In the genomic region with DNA sequence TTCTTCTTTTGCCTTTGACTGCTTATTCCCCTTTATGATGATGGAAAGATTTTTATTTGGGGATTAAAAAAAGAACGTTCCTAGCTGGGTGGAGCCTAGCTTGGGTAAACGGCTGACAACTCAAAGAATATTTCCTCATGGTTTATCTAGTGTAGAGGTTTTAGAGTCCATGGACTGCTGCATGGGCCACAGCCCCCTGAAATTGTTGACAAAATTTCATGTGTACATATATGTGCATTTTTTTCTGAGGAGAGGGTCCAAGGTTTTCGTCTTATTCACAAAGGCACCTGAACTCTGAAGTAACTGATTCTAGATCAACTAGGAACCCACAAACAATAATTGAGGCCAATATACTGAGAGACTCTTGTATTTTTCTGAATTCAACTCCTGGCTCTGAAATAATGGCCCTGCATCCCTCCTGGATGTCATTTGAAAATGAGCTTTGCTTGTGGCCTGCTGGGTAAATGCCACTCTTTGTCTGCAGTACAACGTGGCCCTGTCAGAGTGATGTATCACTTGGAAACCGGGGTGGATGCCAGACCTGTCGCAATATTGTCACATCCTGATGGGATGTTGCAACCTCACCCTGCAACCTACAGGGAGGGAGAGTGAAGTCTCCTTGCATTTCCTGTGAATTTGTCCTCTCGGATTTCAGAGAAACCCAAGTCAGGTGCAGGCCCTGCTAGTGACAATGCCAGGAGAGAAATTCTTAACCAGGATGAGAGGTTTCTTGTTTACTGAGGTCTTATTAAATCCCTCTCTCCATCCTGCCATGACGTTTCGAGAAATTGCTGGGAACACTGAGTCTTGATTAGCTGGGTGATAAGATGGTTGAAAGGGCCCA, we compare ENCODE assay signal across 10 cellular contexts. TPM values are rescaled to one million over a fixed set of nuclear protein-coding genes. Genes with fewer than 3 reads are reported as not detected.
DNase-seq lines count a peak whose midpoint lies in the region; FAIRE-seq and TF ChIP-seq lines count a peak whose summit lies in the region.
"Had no signal": no experiment of that assay in that cellular context is flagged by ENCODE, and none has a peak within 500 bp of the region (broad histone marks: within the 10 kb centered on the region; RNA-seq: fewer than 3 reads in every experiment).

No MANE protein-coding gene starts in this region.

- peak overlapping the region; percentile 26 to 62 for H3K27ac ChIP-seq in kidney (ENCODE audit: low read depth in 2 of 2, low read length in 2 of 2)
- H3K27ac ChIP-seq in vagina = peak overlapping the region; percentile 74

- TF ChIP-seq CTCF in kidney (IDR thresholded peaks at IDR 0.05; ENCODE audit: borderline replicate concordance, extremely low read depth, insufficient read depth) (no peak), vagina (IDR thresholded peaks at IDR 0.05) (no peak)

- peak overlapping the region in 1 of 2 donors; percentile 8 for H3K9ac ChIP-seq in kidney (ENCODE audit: low read length in 2 of 2)

- H3K4me1 ChIP-seq in kidney (ENCODE audit: control insufficient read depth in 1 of 2, insufficient read depth in 1 of 2, low read depth in 1 of 2, low read length in 2 of 2) = no peaks in the 10 kb centered on the region
- peaks cover 32% of the 10 kb centered on the region for H3K4me1 ChIP-seq in vagina

- peak; percentile 25 for DNase-seq in stimulated activated CD4-positive, alpha-beta T cell treated with anti-CD3 and anti-CD28 coated beads, Interleukin-1b, Interleukin-23, amount 100 ng/mL, for 48 hours
- no peak for DNase-seq in stimulated activated CD4-positive, alpha-beta T cell treated with anti-CD3 and anti-CD28 coated beads, Interleukin-4, amount 100 ng/mL, for 4 hours
- DNase-seq in UCSD-AML1 (lab: John Stamatoyannopoulos, UW; ENCODE audit: unreplicated experiment) (peak; percentile 21), kidney (no peak), vagina (ENCODE audit: extremely low spot score in 2 of 2) (peak in 1 of 2 donors; percentile 86), foreskin melanocyte (no peak)
- no peak for DNase-seq in activated naive CD4-positive, alpha-beta T cell treated with anti-CD3 and anti-CD28 coated beads, Interleukin-2, amount 10 ng/mL, durations not matched to agents 7 days and 5 days
- DNase-seq in effector CD4-positive, alpha-beta T cell = no peak
- DNase-seq: naive B cell had no signal

- CTCF ChIA-PET in activated naive CD4-positive, alpha-beta T cell treated with anti-CD3 and anti-CD28 coated beads, Interleukin-2, amount 10 ng/mL, durations not matched to agents 7 days and 5 days (lab: Charles Lee) = interaction anchor here (1.0 kb wide), 1 partner anchor 11 kb away, joined by 3 read pairs; no protein-coding TSS in a partner anchor

- H3K9me3 ChIP-seq in kidney (ENCODE audit: control insufficient read depth in 1 of 2, low read length in 2 of 2) (no peaks in the 10 kb centered on the region), vagina (no peaks in the 10 kb centered on the region)

- H3K4me3 Mint-ChIP-seq in activated naive CD4-positive, alpha-beta T cell treated with anti-CD3 and anti-CD28 coated beads, Interleukin-2, amount 10 ng/mL, durations not matched to agents 7 days and 5 days = no peak overlapping the region

- no peaks in the 10 kb centered on the region for H3K27me3 ChIP-seq in vagina

- H3K9me3 Mint-ChIP-seq in activated naive CD4-positive, alpha-beta T cell treated with anti-CD3 and anti-CD28 coated beads, Interleukin-2, amount 10 ng/mL, durations not matched to agents 7 days and 5 days = no peaks in the 10 kb centered on the region

- intact Hi-C loops in kidney (cut with DNase I) (no loop called here), vagina (cut with DNase I) (no loop called here)

- H3K36me3 ChIP-seq in kidney (ENCODE audit: control insufficient read depth in 1 of 2, insufficient read depth in 2 of 2, low read length in 2 of 2) (no peaks in the 10 kb centered on the region), vagina (peaks cover 0 to 7% of the 10 kb centered on the region in 2 donors)

- no peak overlapping the region for H3K4me3 ChIP-seq in kidney (ENCODE audit: low read length in 2 of 2)
- no peak overlapping the region for H3K4me3 ChIP-seq in vagina

- peaks cover 47% of the 10 kb centered on the region for H3K27me3 Mint-ChIP-seq in activated naive CD4-positive, alpha-beta T cell treated with anti-CD3 and anti-CD28 coated beads, Interleukin-2, amount 10 ng/mL, durations not matched to agents 7 days and 5 days

- FAIRE-seq in kidney (lab: Jason Lieb, UNC) = no peak
- FAIRE-seq: TTC549 had no signal

- TF ChIP-seq POLR2A in vagina (IDR thresholded peaks at IDR 0.05) = no peak

- H3K27ac Mint-ChIP-seq in activated naive CD4-positive, alpha-beta T cell treated with anti-CD3 and anti-CD28 coated beads, Interleukin-2, amount 10 ng/mL, durations not matched to agents 7 days and 5 days = no peak overlapping the region
- H3K27ac Mint-ChIP-seq: naive B cell had no signal

- H3K4me1 Mint-ChIP-seq in activated naive CD4-positive, alpha-beta T cell treated with anti-CD3 and anti-CD28 coated beads, Interleukin-2, amount 10 ng/mL, durations not matched to agents 7 days and 5 days = peaks cover 23% of the 10 kb centered on the region

- no peaks in the 10 kb centered on the region for H3K36me3 Mint-ChIP-seq in activated naive CD4-positive, alpha-beta T cell treated with anti-CD3 and anti-CD28 coated beads, Interleukin-2, amount 10 ng/mL, durations not matched to agents 7 days and 5 days
- H3K36me3 Mint-ChIP-seq: naive B cell had no signal

RNA-seq across cellular contexts. Expression of gene EHF, which starts 33.8 kb away (rescaled TPM):
- 65.5 TPM for total RNA-seq in kidney
- 4.7 TPM for polyA plus RNA-seq in kidney (ENCODE audit: insufficient read depth, low read depth, low replicate concordance)
- total RNA-seq in vagina = 121 TPM

Comparison
In these comparisons a context has a peak if more than half of its experiments do, and no peak if none do; other contexts are left out.
1. DNase-seq: peak in stimulated activated CD4-positive, alpha-beta T cell treated with anti-CD3 and anti-CD28 coated beads, Interleukin-1b, Interleukin-23, amount 100 ng/mL, for 48 hours (single experiment) and UCSD-AML1 (single experiment); none in stimulated activated CD4-positive, alpha-beta T cell treated with anti-CD3 and anti-CD28 coated beads, Interleukin-4, amount 100 ng/mL, for 4 hours (0 of 2), kidney (single experiment), activated naive CD4-positive, alpha-beta T cell treated with anti-CD3 and anti-CD28 coated beads, Interleukin-2, amount 10 ng/mL, durations not matched to agents 7 days and 5 days (single experiment), foreskin melanocyte (single experiment) and effector CD4-positive, alpha-beta T cell (single experiment).